14 cellular contexts compared by ENCODE assay signal in the genomic region with DNA sequence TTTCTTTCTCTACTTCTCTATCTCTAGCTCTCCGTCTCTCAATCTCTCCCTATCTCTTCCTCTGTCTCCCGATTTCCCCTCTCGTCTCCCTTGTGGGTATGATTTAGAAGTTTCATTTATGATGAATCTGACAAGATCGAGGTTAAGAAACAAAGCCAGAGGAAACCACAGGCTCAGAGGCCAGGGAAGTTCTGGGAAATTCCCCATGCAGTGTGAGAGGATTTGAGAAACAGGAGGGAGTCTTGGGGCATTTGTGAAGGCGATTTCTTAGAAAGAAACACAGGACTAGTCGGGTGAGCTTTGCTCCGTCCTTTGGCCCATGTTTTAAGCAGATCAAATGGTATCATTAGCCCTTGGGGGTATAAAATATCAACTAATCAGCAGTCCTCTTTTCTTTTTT. TPM values are rescaled to one million over a fixed set of nuclear protein-coding genes. Genes with fewer than 3 reads are reported as not detected.
A peak's percentile ranks its signal among the peaks of the same experiment; 100 is the strongest.
DNase-seq lines count a peak whose midpoint lies in the region; ATAC-seq, FAIRE-seq and TF ChIP-seq lines count a peak whose summit lies in the region.
"Had no signal": no experiment of that assay in that cellular context is flagged by ENCODE, and none has a peak within 500 bp of the region (broad histone marks: within the 10 kb centered on the region; RNA-seq: fewer than 3 reads in every experiment).

No MANE protein-coding gene starts in this region.

- no peak overlapping the region for H3K4me3 ChIP-seq in bronchial epithelial cell (ENCODE audit: low read depth, low read length)

- intact Hi-C loops in activated naive CD4-positive, alpha-beta T cell treated with anti-CD3 and anti-CD28 coated beads for 36 hours (cut with micrococcal nuclease) = no loop called here
- intact Hi-C loops in left cardiac atrium (cut with DNase I) = no loop called here

- no peaks in the 10 kb centered on the region for H3K27me3 Mint-ChIP-seq in activated naive CD4-positive, alpha-beta T cell treated with anti-CD3 and anti-CD28 coated beads for 36 hours (ENCODE audit: low read depth)
- H3K27me3 Mint-ChIP-seq: memory B cell had no signal

- H3K27me3 ChIP-seq in bronchial epithelial cell (ENCODE audit: control insufficient read depth, insufficient read depth, low read length) = no peaks in the 10 kb centered on the region

- DNase-seq in activated naive CD4-positive, alpha-beta T cell treated with anti-CD3 and anti-CD28 coated beads for 36 hours = peak; percentile 58
- DNase-seq in activated naive CD4-positive, alpha-beta T cell (lab: John Stamatoyannopoulos, UW) = no peak
- DNase-seq in HT1080 (ENCODE audit: low read depth) (peak; percentile 36), bronchial epithelial cell (ENCODE audit: low read depth) (peak; percentile 36), left cardiac atrium (no peak), NCI-H69 (lab: John Stamatoyannopoulos, UW) (no peak)
- no peak for DNase-seq in stimulated activated effector memory CD8-positive, alpha-beta T cell treated with anti-CD3 and anti-CD28 coated beads, Interleukin-12 subunit alpha, Interleukin-12 subunit beta, amount 100 ng/mL, for 72 hours (ENCODE audit: low spot score in 2 of 2)
- DNase-seq: aorta, nucleus accumbens had no signal

- no peaks in the 10 kb centered on the region for H3K36me3 ChIP-seq in bronchial epithelial cell (ENCODE audit: control insufficient read depth, insufficient read depth, low read length)

- H3K4me3 Mint-ChIP-seq in activated naive CD4-positive, alpha-beta T cell treated with anti-CD3 and anti-CD28 coated beads for 36 hours = no peak overlapping the region
- no peak overlapping the region for H3K4me3 Mint-ChIP-seq in stimulated activated effector memory CD8-positive, alpha-beta T cell treated with anti-CD3 and anti-CD28 coated beads, Interleukin-12 subunit alpha, Interleukin-12 subunit beta, amount 100 ng/mL, for 72 hours
- H3K4me3 Mint-ChIP-seq: memory B cell had no signal

- H3K27ac Mint-ChIP-seq in activated naive CD4-positive, alpha-beta T cell treated with anti-CD3 and anti-CD28 coated beads for 36 hours = no peak overlapping the region
- no peak overlapping the region for H3K27ac Mint-ChIP-seq in stimulated activated effector memory CD8-positive, alpha-beta T cell treated with anti-CD3 and anti-CD28 coated beads, Interleukin-12 subunit alpha, Interleukin-12 subunit beta, amount 100 ng/mL, for 72 hours
- H3K27ac Mint-ChIP-seq: memory B cell had no signal

- no peaks in the 10 kb centered on the region for H3K36me3 Mint-ChIP-seq in activated naive CD4-positive, alpha-beta T cell treated with anti-CD3 and anti-CD28 coated beads for 36 hours (ENCODE audit: low read depth)
- no peaks in the 10 kb centered on the region for H3K36me3 Mint-ChIP-seq in stimulated activated effector memory CD8-positive, alpha-beta T cell treated with anti-CD3 and anti-CD28 coated beads, Interleukin-12 subunit alpha, Interleukin-12 subunit beta, amount 100 ng/mL, for 72 hours
- H3K36me3 Mint-ChIP-seq: memory B cell had no signal

- no peak for TF ChIP-seq CTCF in bronchial epithelial cell (IDR thresholded peaks at IDR 0.05; ENCODE audit: insufficient read depth, low read length, severe bottlenecking)

- H3K4me1 Mint-ChIP-seq in activated naive CD4-positive, alpha-beta T cell treated with anti-CD3 and anti-CD28 coated beads for 36 hours (ENCODE audit: low read depth) = peaks cover 4% of the 10 kb centered on the region
- H3K4me1 Mint-ChIP-seq in stimulated activated effector memory CD8-positive, alpha-beta T cell treated with anti-CD3 and anti-CD28 coated beads, Interleukin-12 subunit alpha, Interleukin-12 subunit beta, amount 100 ng/mL, for 72 hours = peaks cover 10% of the 10 kb centered on the region
- H3K4me1 Mint-ChIP-seq: memory B cell had no signal

- ATAC-seq in stimulated activated effector memory CD8-positive, alpha-beta T cell treated with anti-CD3 and anti-CD28 coated beads, Interleukin-12 subunit alpha, Interleukin-12 subunit beta, amount 100 ng/mL, for 72 hours = peak; percentile 5
- ATAC-seq in left cardiac atrium (no peak), GM18519 (IDR thresholded peaks at IDR 0.05; ENCODE audit: low FRiP score, unreplicated experiment) (no peak)
- ATAC-seq: activated CD4-positive, CD25-positive, alpha-beta regulatory T cell treated with anti-CD3 and anti-CD28 coated beads, Interleukin-2, amount 50 U/mL, for 24 hours had no signal

- no peak for FAIRE-seq in bronchial epithelial cell (lab: Jason Lieb, UNC)

- CTCF ChIA-PET in activated naive CD4-positive, alpha-beta T cell treated with anti-CD3 and anti-CD28 coated beads for 36 hours (lab: Charles Lee) = no interaction called here

- no peaks in the 10 kb centered on the region for H3K9me3 Mint-ChIP-seq in activated naive CD4-positive, alpha-beta T cell treated with anti-CD3 and anti-CD28 coated beads for 36 hours
- no peaks in the 10 kb centered on the region for H3K9me3 Mint-ChIP-seq in stimulated activated effector memory CD8-positive, alpha-beta T cell treated with anti-CD3 and anti-CD28 coated beads, Interleukin-12 subunit alpha, Interleukin-12 subunit beta, amount 100 ng/mL, for 72 hours
- H3K9me3 Mint-ChIP-seq: memory B cell had no signal

RNA-seq across cellular contexts. Expression of gene TNFSF9, which starts 25.7 kb away (rescaled TPM):
- 1 to 10 TPM; 1.3 to 1.5 TPM for total RNA-seq in activated naive CD4-positive, alpha-beta T cell treated with anti-CD3 and anti-CD28 coated beads for 36 hours
- 35.7 and 45.9 TPM in 2 replicates for total RNA-seq in HT1080 (2014; rRNA removed; shearing (Covaris generic))
- 31.7 and 38.3 TPM in 2 replicates for polyA plus RNA-seq in HT1080 (2015; cell fraction: cytosol; rRNA removed)
- 31.9 and 41.7 TPM in 2 replicates for polyA plus RNA-seq in HT1080 (2015; cell fraction: nucleus; rRNA removed)
- 4.6 and 5.5 TPM in 2 replicates for total RNA-seq in bronchial epithelial cell
- total RNA-seq in left cardiac atrium = under 1 TPM; 0.29 to 0.71 TPM
- polyA plus RNA-seq: aorta had no signal

RNA-seq across cellular contexts. Expression of gene CD70, which starts 34.5 kb away (rescaled TPM):
- total RNA-seq in activated naive CD4-positive, alpha-beta T cell treated with anti-CD3 and anti-CD28 coated beads for 36 hours = 1 to 10 TPM; 3.1 to 3.7 TPM
- total RNA-seq in HT1080 (2014; rRNA removed; shearing (Covaris generic)) = 136 and 156 TPM in 2 replicates
- 108 and 140 TPM in 2 replicates for polyA plus RNA-seq in HT1080 (2015; cell fraction: cytosol; rRNA removed)
- 42.6 and 68.2 TPM in 2 replicates for polyA plus RNA-seq in HT1080 (2015; cell fraction: nucleus; rRNA removed)
- total RNA-seq in bronchial epithelial cell = not detected in 2 replicates
- not detected for total RNA-seq in left cardiac atrium
- total RNA-seq: subcutaneous adipose tissue had no signal
- polyA plus RNA-seq: aorta had no signal

RNA-seq across cellular contexts. Expression of gene TUBB4A, which starts 54.4 kb away (rescaled TPM):
- total RNA-seq in activated naive CD4-positive, alpha-beta T cell treated with anti-CD3 and anti-CD28 coated beads for 36 hours = 1 to 10 TPM; 6.4 to 7.0 TPM
- 0.60 and 1.9 TPM in 2 replicates for total RNA-seq in HT1080 (2014; rRNA removed; shearing (Covaris generic))
- 0.62 and 1.9 TPM in 2 replicates for polyA plus RNA-seq in HT1080 (2015; cell fraction: cytosol; rRNA removed)
- 0.31 and 1.5 TPM in 2 replicates for polyA plus RNA-seq in HT1080 (2015; cell fraction: nucleus; rRNA removed)
- not detected in 2 replicates for total RNA-seq in bronchial epithelial cell
- 1 to 10 TPM in 1 of 2 donors, under 1 TPM in 1; 0.94 to 4.2 TPM for total RNA-seq in left cardiac atrium
- total RNA-seq: skeletal muscle tissue had no signal
- polyA plus RNA-seq: aorta had no signal

Comparison
In these comparisons a context has a peak if more than half of its experiments do, and no peak if none do; other contexts are left out.
1. DNase-seq: peak in activated naive CD4-positive, alpha-beta T cell treated with anti-CD3 and anti-CD28 coated beads for 36 hours (single experiment), HT1080 (single experiment) and bronchial epithelial cell (single experiment); none in activated naive CD4-positive, alpha-beta T cell (0 of 4), stimulated activated effector memory CD8-positive, alpha-beta T cell treated with anti-CD3 and anti-CD28 coated beads, Interleukin-12 subunit alpha, Interleukin-12 subunit beta, amount 100 ng/mL, for 72 hours (0 of 2), left cardiac atrium (single experiment) and NCI-H69 (single experiment).
2. RNA of gene CD70, which starts 34.5 kb away (total RNA-seq): 136 to 156 TPM in HT1080; 3.1 to 3.7 TPM in activated naive CD4-positive, alpha-beta T cell treated with anti-CD3 and anti-CD28 coated beads for 36 hours, not detected in left cardiac atrium and not detected in bronchial epithelial cell; every median in the first group is over 10 times any median in the second.